ENCODE assay signal across 1 cellular context in the genomic region with DNA sequence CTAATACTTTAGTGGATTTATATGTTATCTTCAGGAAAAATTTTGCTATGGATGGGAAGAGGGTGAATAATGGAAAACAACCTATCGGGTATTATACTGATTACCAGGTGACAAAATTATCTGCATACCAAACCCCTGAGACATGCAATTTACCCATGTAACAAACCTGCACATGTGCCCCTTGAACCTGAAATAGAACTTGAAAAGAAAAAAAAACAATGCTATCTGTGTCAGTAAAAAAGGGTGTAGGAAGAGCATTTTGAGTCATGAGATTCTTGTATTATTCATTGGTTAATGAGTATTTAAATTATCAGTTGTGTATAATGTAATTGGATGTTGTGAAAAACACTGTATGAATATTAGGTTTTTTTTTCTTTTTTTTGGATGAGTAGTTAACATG.
TF ChIP-seq lines count a peak whose summit lies in the region.

No MANE protein-coding gene starts in this region.

TF ChIP-seq in IMR-90, 13 proteins besides CTCF, POLR2A, EP300 and RAD21 (continued from another document):
- TF ChIP-seq MXI1 (IDR thresholded peaks at IDR 0.05; ENCODE audit: borderline replicate concordance, low read depth, low read length) = no peak
- no peak for TF ChIP-seq CEBPB (IDR thresholded peaks at IDR 0.05; ENCODE audit: low read depth, low read length)
- no peak for TF ChIP-seq CHD1 (IDR thresholded peaks at IDR 0.05; ENCODE audit: low read depth, low read length)
- no peak for TF ChIP-seq NFE2L2 (IDR thresholded peaks at IDR 0.05; ENCODE audit: low read depth, low read length)
- TF ChIP-seq, protein P1, sequence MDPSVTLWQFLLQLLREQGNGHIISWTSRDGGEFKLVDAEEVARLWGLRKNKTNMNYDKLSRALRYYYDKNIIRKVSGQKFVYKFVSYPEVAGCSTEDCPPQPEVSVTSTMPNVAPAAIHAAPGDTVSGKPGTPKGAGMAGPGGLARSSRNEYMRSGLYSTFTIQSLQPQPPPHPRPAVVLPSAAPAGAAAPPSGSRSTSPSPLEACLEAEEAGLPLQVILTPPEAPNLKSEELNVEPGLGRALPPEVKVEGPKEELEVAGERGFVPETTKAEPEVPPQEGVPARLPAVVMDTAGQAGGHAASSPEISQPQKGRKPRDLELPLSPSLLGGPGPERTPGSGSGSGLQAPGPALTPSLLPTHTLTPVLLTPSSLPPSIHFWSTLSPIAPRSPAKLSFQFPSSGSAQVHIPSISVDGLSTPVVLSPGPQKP (IDR thresholded peaks at IDR 0.05; ENCODE audit: borderline replicate concordance, low read depth, low read length) = no peak
- no peak for TF ChIP-seq SMC3 (IDR thresholded peaks at IDR 0.05; ENCODE audit: low read depth, low read length)
